In genomic region chr3:107966261-107966660, GRCh38 we compare ENCODE assay signal across 16 cellular contexts.
DNase-seq lines count a peak whose midpoint lies in the region; FAIRE-seq and TF ChIP-seq lines count a peak whose summit lies in the region.
"Had no signal": no experiment of that assay in that cellular context is flagged by ENCODE, and none has a peak within 500 bp of the region (broad histone marks: within the 10 kb centered on the region; RNA-seq: fewer than 3 reads in every experiment).

No MANE protein-coding gene starts in this region.

- H3K14ac ChIP-seq in H1 (ENCODE audit: insufficient read length), result no peak overlapping the region

- H3K4me3 Mint-ChIP-seq in neural crest cell, result peak overlapping the region; percentile 7
- H3K4me3 Mint-ChIP-seq: CD14-positive monocyte; CD8-positive, alpha-beta T cell had no signal

- peaks cover 6% of the 10 kb centered on the region for H3K9me3 Mint-ChIP-seq in neural crest cell
- H3K9me3 Mint-ChIP-seq: CD8-positive, alpha-beta T cell had no signal

- WGBS in H1 (ENCODE audit: extremely low coverage in 1 of 2, insufficient coverage in 1 of 2, insufficient read length in 1 of 2, insufficient replicate concordance in 2 of 2, low coverage in 1 of 2, low lambda C conversion rate in 2 of 2, missing lambda C conversion rate in 1 of 2), 2 experiments, result 94% methylated on average over 6 of the region's 6 CpGs; no CpG with 5 or more reads in 1 of the 2 experiments

- no peak for TF ChIP-seq EP300 in H1 (IDR thresholded peaks at IDR 0.05; ENCODE audit: borderline replicate concordance in 1 of 2, low read depth in 2 of 2, low read length in 2 of 2)

- H3K36me3 ChIP-seq in H1 (ENCODE audit: control insufficient read depth in 2 of 4, insufficient read depth in 4 of 4, low read length in 3 of 4), result no peaks in the 10 kb centered on the region

- DNase-seq in NCI-H82 (lab: John Stamatoyannopoulos, UW), result peak; percentile 48
- no peak for DNase-seq in NCI-H82 treated with DMSO at 0.1 percent for 48 hours (lab: John Stamatoyannopoulos, UW; ENCODE audit: unreplicated experiment)
- no peak for DNase-seq in H1 (ENCODE audit: low read depth in 1 of 2, low spot score in 2 of 2)
- DNase-seq in neural crest cell (ENCODE audit: low read depth, low spot score), result peak; percentile 34
- DNase-seq in head of caudate nucleus, result no peak
- DNase-seq in NCI-H1092 (lab: John Stamatoyannopoulos, UW), result no peak
- no peak for DNase-seq in activated CD4-positive, CD25-positive, alpha-beta regulatory T cell (lab: John Stamatoyannopoulos, UW)
- no peak for DNase-seq in dedifferentiated amniotic fluid mesenchymal stem cell (ENCODE audit: extremely low spot score)
- DNase-seq: CD8-positive, alpha-beta T cell; DMS53; GF-D8; H7 had no signal

- TF ChIP-seq CTCF in H1 (IDR thresholded peaks at IDR 0.05; ENCODE audit: control extremely low read depth in 1 of 3, insufficient read depth in 1 of 3, low read depth in 1 of 3, low read length in 3 of 3) (no peak), neural crest cell (conservative IDR thresholded peaks at IDR 0.05) (no peak)

- 0 out of 2 replicates have a peak overlapping the region, but pooled peaks have one; percentile 63 for H2AFZ ChIP-seq in H1 (ENCODE audit: low read length)

- no peaks in the 10 kb centered on the region for H3K79me1 ChIP-seq in H1 (ENCODE audit: low read depth, low read length)

- no peak overlapping the region for H3K4me2 ChIP-seq in H1 (ENCODE audit: insufficient read depth in 1 of 2, low read depth in 2 of 2, low read length in 2 of 2)

- H3K79me2 ChIP-seq in H1 (ENCODE audit: control insufficient read depth in 1 of 2, insufficient read depth in 2 of 2, low read length in 2 of 2), result no peaks in the 10 kb centered on the region

- no peak for TF ChIP-seq POLR2A in H1 (IDR thresholded peaks at IDR 0.05; ENCODE audit: control extremely low read depth in 1 of 2, low read depth in 2 of 2, low read length in 2 of 2)

- H4K91ac ChIP-seq in H1 (replicated peaks; ENCODE audit: insufficient read length, low read length), result no peak overlapping the region

- CTCF ChIA-PET in H1 (lab: Charles Lee; ENCODE audit: partially characterized antibody), result no interaction called here

- H4K5ac ChIP-seq in H1 (ENCODE audit: insufficient read length, low read depth, low read length), result no peak overlapping the region

- no peaks in the 10 kb centered on the region for H3K23me2 ChIP-seq in H1 (ENCODE audit: low read depth, low read length)

- H3K4ac ChIP-seq in H1 (replicated peaks; ENCODE audit: insufficient read length, low read depth, low read length), result no peak overlapping the region

- no peaks in the 10 kb centered on the region for H3K27me3 Mint-ChIP-seq in neural crest cell (ENCODE audit: low read depth)

- FAIRE-seq in H1 (lab: Jason Lieb, UNC), result no peak
- FAIRE-seq: GM19239, HepG2 had no signal

- POLR2A ChIA-PET in H1 (lab: Charles Lee; ENCODE audit: partially characterized antibody), result no interaction called here

- no peak overlapping the region for H3K27ac ChIP-seq in H1 (ENCODE audit: low read depth, low read length)
- H3K27ac ChIP-seq: 22Rv1 had no signal

- no peak overlapping the region for H2BK12ac ChIP-seq in H1 (ENCODE audit: low read depth, low read length)

- no peak overlapping the region for H3K23ac ChIP-seq in H1 (ENCODE audit: insufficient read length)

- H3K18ac ChIP-seq in H1 (ENCODE audit: extremely low read depth, low read length), result no peak overlapping the region

- no peak overlapping the region for H3K56ac ChIP-seq in H1 (replicated peaks; ENCODE audit: insufficient read length, low read depth, low read length)

- H3K9me3 ChIP-seq in H1 (ENCODE audit: insufficient read depth in 2 of 2, low read depth in 1 of 2, low read length in 1 of 2), result no peaks in the 10 kb centered on the region

- no peaks in the 10 kb centered on the region for H4K20me1 ChIP-seq in H1 (replicated peaks in 1 of 2; ENCODE audit: control insufficient read depth in 1 of 2, insufficient read depth in 2 of 2, low read length in 2 of 2)

- intact Hi-C loops in head of caudate nucleus (cut with DNase I), result no loop called here

- no peak overlapping the region for H2AK5ac ChIP-seq in H1 (ENCODE audit: low read depth, low read length)

- peaks cover 62% of the 10 kb centered on the region for H3K4me1 Mint-ChIP-seq in neural crest cell

- H2BK15ac ChIP-seq in H1 (ENCODE audit: low read length), result no peak overlapping the region

- peaks cover 0 to 3% (median under 1%) of the 10 kb centered on the region in 4 experiments; a peak in 1 of 7 replicates for H3K4me1 ChIP-seq in H1 (replicated peaks in 1 of 4; ENCODE audit: control insufficient read depth in 3 of 4, insufficient read depth in 4 of 4, low read length in 3 of 4)

- H2BK20ac ChIP-seq in H1 (ENCODE audit: low read length), result no peak overlapping the region

- no peak overlapping the region for H2BK120ac ChIP-seq in H1 (replicated peaks; ENCODE audit: low read depth, low read length)

- TF ChIP-seq RAD21 in H1 (IDR thresholded peaks at IDR 0.05 in 1 of 2, conservative IDR thresholded peaks at IDR 0.05 in 1 of 2; ENCODE audit: low read depth in 2 of 2, low read length in 2 of 2), result no peak

- no peak overlapping the region for H4K8ac ChIP-seq in H1 (ENCODE audit: extremely low read depth, insufficient read depth, low read length)

- no peak overlapping the region for H3K9ac ChIP-seq in H1 (replicated peaks in 1 of 4; ENCODE audit: extremely low read depth in 1 of 4, low read depth in 3 of 4, low read length in 3 of 4)

- H3K27ac Mint-ChIP-seq in neural crest cell (ENCODE audit: unreplicated experiment), result peak overlapping the region; percentile 3
- H3K27ac Mint-ChIP-seq: CD14-positive monocyte; CD8-positive, alpha-beta T cell had no signal

- no peak overlapping the region for H3K4me3 ChIP-seq in H1 (ENCODE audit: extremely low read depth in 1 of 4, insufficient read depth in 2 of 4, low read depth in 3 of 4, low read length in 4 of 4)

- H3K27me3 ChIP-seq in H1 (replicated peaks in 1 of 4; ENCODE audit: control insufficient read depth in 3 of 4, extremely low read depth in 1 of 4, insufficient read depth in 3 of 4, low read length in 3 of 4), result no peaks in the 10 kb centered on the region

- no peaks in the 10 kb centered on the region for H3K36me3 Mint-ChIP-seq in neural crest cell (ENCODE audit: low read depth)
- H3K36me3 Mint-ChIP-seq: CD14-positive monocyte; CD8-positive, alpha-beta T cell had no signal

- no peak overlapping the region for H2BK5ac ChIP-seq in H1 (ENCODE audit: low read depth, low read length)

TF ChIP-seq in H1, 55 proteins besides CTCF, POLR2A, EP300 and RAD21:
- TF ChIP-seq TAF1 (IDR thresholded peaks at IDR 0.05; ENCODE audit: low read depth, low read length), result no peak
- TF ChIP-seq SAP30 (IDR thresholded peaks at IDR 0.05; ENCODE audit: insufficient read depth, insufficient replicate concordance, low read length), result no peak
- no peak for TF ChIP-seq BACH1 (IDR thresholded peaks at IDR 0.05; ENCODE audit: low read length)
- TF ChIP-seq SP4 (IDR thresholded peaks at IDR 0.05; ENCODE audit: low read length), result no peak
- no peak for TF ChIP-seq JUND (IDR thresholded peaks at IDR 0.05; ENCODE audit: low read length)
- no peak for TF ChIP-seq SIRT6 (IDR thresholded peaks at IDR 0.05; ENCODE audit: low read length)
- no peak for TF ChIP-seq ASH2L (IDR thresholded peaks at IDR 0.05; ENCODE audit: low read length)
- TF ChIP-seq KDM5A (IDR thresholded peaks at IDR 0.05; ENCODE audit: low read length), result no peak

Comparison
In these comparisons a context has a peak if more than half of its experiments do, and no peak if none do; other contexts are left out.
1. DNase-seq: peak in NCI-H82 (single experiment) and neural crest cell (single experiment); none in NCI-H82 treated with DMSO at 0.1 percent for 48 hours (single experiment), H1 (0 of 2), head of caudate nucleus (0 of 42), NCI-H1092 (single experiment), activated CD4-positive, CD25-positive, alpha-beta regulatory T cell (0 of 4) and dedifferentiated amniotic fluid mesenchymal stem cell (single experiment).